ENCODE assay signal across 1 cellular context in genomic region chr14:71372411-71372838, GRCh38.
TF ChIP-seq lines count a peak whose summit lies in the region.

No MANE protein-coding gene starts in this region.

TF ChIP-seq in GM12878, 131 proteins besides CTCF, POLR2A, EP300 and RAD21 (continued from another document):
- TF ChIP-seq MYC (IDR thresholded peaks at IDR 0.05; ENCODE audit: insufficient read depth, insufficient read length, insufficient replicate concordance, low read length, severe bottlenecking): no peak
